3 cellular contexts compared by ENCODE assay signal in genomic region chr7:5051731-5052130, GRCh38.
TF ChIP-seq lines count a peak whose summit lies in the region.

No MANE protein-coding gene starts in this region.

TF ChIP-seq in HEK293, 187 proteins besides CTCF, POLR2A, EP300 and RAD21:
- TF ChIP-seq ZNF157 (tag by site-specific recombination; IDR thresholded peaks at IDR 0.05) (peak; percentile 63; the same call in 1 of the 2 replicates), SETDB1 (IDR thresholded peaks at IDR 0.05; ENCODE audit: insufficient read length, low read length) (peak; percentile 78)

TF ChIP-seq in GM12878, 131 proteins besides CTCF, POLR2A, EP300 and RAD21:
- TF ChIP-seq CBX3 (IDR thresholded peaks at IDR 0.05; ENCODE audit: borderline replicate concordance, low read depth) (0 out of 2 replicates have a peak, but pooled peaks have one; percentile 89), CBX5 (IDR thresholded peaks at IDR 0.05; ENCODE audit: low read depth) (peak; percentile 52; the same call in 1 of the 2 replicates)

TF ChIP-seq in HepG2, 621 proteins besides CTCF, POLR2A, EP300 and RAD21:
- peak; percentile 100 for TF ChIP-seq ZNF614 (CRISPR knock-in tag; IDR thresholded peaks at IDR 0.05; ENCODE audit: borderline replicate concordance)
